In genomic region chr6:7542878-7543394, GRCh38 we compare ENCODE assay signal across 8 cellular contexts.
DNase-seq lines count a peak whose midpoint lies in the region; ATAC-seq and TF ChIP-seq lines count a peak whose summit lies in the region.

No MANE protein-coding gene starts in this region.

- H3K4me1 ChIP-seq in neutrophil (ENCODE audit: control insufficient read depth in 1 of 2, insufficient read depth in 1 of 2, low read depth in 1 of 2, low read length in 1 of 2), result peaks cover 20 to 25% of the 10 kb centered on the region in 2 experiments

- peak overlapping the region; percentile 49 to 72 for H3K4me3 ChIP-seq in foreskin fibroblast (ENCODE audit: low read depth in 1 of 2, low read length in 2 of 2)
- peak overlapping the region; percentile 58 to 65 for H3K4me3 ChIP-seq in neutrophil (ENCODE audit: low read depth in 1 of 2, low read length in 1 of 2)

- H3K4me1 Mint-ChIP-seq in T-helper 2 cell treated with Interferon-gamma antibody and Interleukin-4, amounts not matched to agents 5 μg/mL and 100 μg/mL, for 36 hours (ENCODE audit: low read depth), result peaks cover 7% of the 10 kb centered on the region

- no peak for DNase-seq in T-helper 2 cell treated with Interferon-gamma antibody and Interleukin-4, amounts not matched to agents 5 μg/mL and 100 μg/mL, for 36 hours (ENCODE audit: low spot score)
- no peak for DNase-seq in T-helper 2 cell
- DNase-seq in RWPE1 (ENCODE audit: low spot score), result peak; percentile 77
- peak in 1 of 2 donors; percentile 53 for DNase-seq in foreskin fibroblast
- no peak for DNase-seq in GM19238 (ENCODE audit: insufficient read length, low spot score)
- no peak for DNase-seq in amygdala (lab: John Stamatoyannopoulos, UW)

- H3K27ac Mint-ChIP-seq in T-helper 2 cell treated with Interferon-gamma antibody and Interleukin-4, amounts not matched to agents 5 μg/mL and 100 μg/mL, for 36 hours, result no peak overlapping the region

- H3K27me3 Mint-ChIP-seq in T-helper 2 cell treated with Interferon-gamma antibody and Interleukin-4, amounts not matched to agents 5 μg/mL and 100 μg/mL, for 36 hours (ENCODE audit: low read depth), result peaks cover 81% of the 10 kb centered on the region

- H3K9me3 ChIP-seq in neutrophil, result no peaks in the 10 kb centered on the region

- peaks cover 100% of the 10 kb centered on the region for H3K27me3 ChIP-seq in neutrophil

- peak overlapping the region; percentile 21 for H3K4me3 Mint-ChIP-seq in T-helper 2 cell treated with Interferon-gamma antibody and Interleukin-4, amounts not matched to agents 5 μg/mL and 100 μg/mL, for 36 hours

- no peak for ATAC-seq in GM18868 (IDR thresholded peaks at IDR 0.05; ENCODE audit: unreplicated experiment)

- H3K9me3 Mint-ChIP-seq in T-helper 2 cell treated with Interferon-gamma antibody and Interleukin-4, amounts not matched to agents 5 μg/mL and 100 μg/mL, for 36 hours, result no peaks in the 10 kb centered on the region

- peak overlapping the region; percentile 98 for H3K27ac ChIP-seq in RWPE1
- no peak overlapping the region for H3K27ac ChIP-seq in neutrophil

- H3K36me3 Mint-ChIP-seq in T-helper 2 cell treated with Interferon-gamma antibody and Interleukin-4, amounts not matched to agents 5 μg/mL and 100 μg/mL, for 36 hours (ENCODE audit: low read depth), result no peaks in the 10 kb centered on the region

- TF ChIP-seq CTCF in RWPE1 (conservative IDR thresholded peaks at IDR 0.05; ENCODE audit: low read depth) (no peak), foreskin fibroblast (IDR thresholded peaks at IDR 0.05; ENCODE audit: low read depth, low read length) (no peak), neutrophil (IDR thresholded peaks at IDR 0.05) (no peak)

- POLR2A ChIA-PET in RWPE1 (lab: Yijun Ruan, JAX; ENCODE audit: low non-redundant PET), result interaction anchor here (0.7 to 0.8 kb wide), 2 partner anchors 37 to 132 kb away, joined by 4 to 18 read pairs; no protein-coding TSS in a partner anchor

- CTCF ChIA-PET in RWPE1 (lab: Yijun Ruan, JAX), result interaction anchor here (0.5 kb wide), 2 partner anchors 9 to 103 kb away, joined by 3 to 4 read pairs; no protein-coding TSS in a partner anchor

- no peaks in the 10 kb centered on the region for H3K36me3 ChIP-seq in neutrophil
